ENCODE assay signal across 20 cellular contexts in genomic region chr12:51675062-51675803, GRCh38.
DNase-seq lines count a peak whose midpoint lies in the region; ATAC-seq and TF ChIP-seq lines count a peak whose summit lies in the region.
"Had no signal": no experiment of that assay in that cellular context is flagged by ENCODE, and none has a peak within 500 bp of the region (broad histone marks: within the 10 kb centered on the region; RNA-seq: fewer than 3 reads in every experiment).

No MANE protein-coding gene starts in this region.

- no peak overlapping the region for H3K4me2 ChIP-seq in DND-41 (ENCODE audit: insufficient read depth, low read length)

- no peaks in the 10 kb centered on the region for H3K79me2 ChIP-seq in DND-41 (ENCODE audit: insufficient read depth, low read length)

- no peak overlapping the region for H2AFZ ChIP-seq in DND-41 (ENCODE audit: low read depth, low read length)

- 11% methylated on average over 9 of the region's 9 CpGs for WGBS in right lobe of liver (ENCODE audit: insufficient coverage, low coverage, low lambda C conversion rate, missing lambda C conversion rate)

- no peaks in the 10 kb centered on the region for H4K20me1 ChIP-seq in DND-41 (ENCODE audit: insufficient read depth, low read length)

- TF ChIP-seq CTCF in DND-41 (IDR thresholded peaks at IDR 0.05; ENCODE audit: borderline replicate concordance, extremely low read depth, low read length, poor library complexity, severe bottlenecking) (no peak), right lobe of liver (IDR thresholded peaks at IDR 0.05) (no peak)

- intact Hi-C loops in right lobe of liver (cut with DNase I), result no loop called here

- no peak overlapping the region for H3K9ac ChIP-seq in DND-41 (ENCODE audit: low read depth, low read length)

- H3K4me3 ChIP-seq in DND-41 (ENCODE audit: low read depth in 1 of 2, low read length in 2 of 2) (no peak overlapping the region), right lobe of liver (no peak overlapping the region)
- H3K4me3 ChIP-seq: SK-N-MC had no signal

- no peaks in the 10 kb centered on the region for H3K9me3 ChIP-seq in DND-41 (ENCODE audit: insufficient read depth, low read length, severe bottlenecking)
- no peaks in the 10 kb centered on the region for H3K9me3 ChIP-seq in right lobe of liver
- H3K9me3 ChIP-seq: BE2C had no signal

- H3K36me3 ChIP-seq in DND-41 (ENCODE audit: insufficient read depth, low read length), result no peaks in the 10 kb centered on the region
- no peaks in the 10 kb centered on the region for H3K36me3 ChIP-seq in right lobe of liver
- H3K36me3 ChIP-seq: BE2C had no signal

- peaks cover 4% of the 10 kb centered on the region; the same call in 1 of the 2 replicates for H3K4me1 ChIP-seq in DND-41 (ENCODE audit: insufficient read depth, low read length)
- H3K4me1 ChIP-seq in right lobe of liver, result peaks cover 0 to 28% (median 14%) of the 10 kb centered on the region in 4 donors

- H3K27me3 ChIP-seq in DND-41 (ENCODE audit: insufficient read depth, low read length, poor library complexity) (no peaks in the 10 kb centered on the region), right lobe of liver (no peaks in the 10 kb centered on the region)
- H3K27me3 ChIP-seq: BE2C had no signal

- ATAC-seq in DND-41 (ENCODE audit: insufficient read depth, low read depth), result peak; percentile 66; the same call in 2 of the 3 replicates
- ATAC-seq in right lobe of liver, result peak; percentile 56 to 79 (median 70)
- no peak for ATAC-seq in HG03460 (IDR thresholded peaks at IDR 0.05; ENCODE audit: unreplicated experiment)
- no peak for ATAC-seq in GM18520 (IDR thresholded peaks at IDR 0.05; ENCODE audit: unreplicated experiment)

- H3K27ac ChIP-seq in DND-41 (ENCODE audit: low read length) (no peak overlapping the region), right lobe of liver (peak overlapping the region in 2 of 3 donors; percentile 5 to 42)
- H3K27ac ChIP-seq: SK-N-MC had no signal

- DNase-seq in COLO668 (lab: John Stamatoyannopoulos, UW; ENCODE audit: unreplicated experiment) (peak; percentile 7), DND-41 (peak; percentile 13), NCI-H774 (lab: John Stamatoyannopoulos, UW) (peak; percentile 25), right lobe of liver (peak; percentile 29 to 72 (median 62)), AG08395 (ENCODE audit: low spot score) (no peak), NCI-H146 treated with DMSO at 0.1 percent for 48 hours (lab: John Stamatoyannopoulos, UW; ENCODE audit: unreplicated experiment) (no peak)
- DNase-seq: BE2C; Calu3; CD4-positive, alpha-beta T cell; DMS79; GOT3; HFFc6; MV-4-11; NCI-H1417 treated with DMSO at 0.1 percent for 48 hours; NCI-H2081; NCI-H524 treated with DMSO at 0.1 percent for 48 hours; T-helper 9 cell had no signal

- TF ChIP-seq POLR2A in right lobe of liver (IDR thresholded peaks at IDR 0.05), result no peak

Comparison
In these comparisons a context has a peak if more than half of its experiments do, and no peak if none do; other contexts are left out.
1. DNase-seq: peak in COLO668 (single experiment), DND-41 (single experiment), NCI-H774 (single experiment) and right lobe of liver (3 of 3); none in AG08395 (single experiment) and NCI-H146 treated with DMSO at 0.1 percent for 48 hours (single experiment).
2. ATAC-seq: peak in DND-41 (single experiment) and right lobe of liver (4 of 4); none in HG03460 (single experiment) and GM18520 (single experiment).